In the genomic region with DNA sequence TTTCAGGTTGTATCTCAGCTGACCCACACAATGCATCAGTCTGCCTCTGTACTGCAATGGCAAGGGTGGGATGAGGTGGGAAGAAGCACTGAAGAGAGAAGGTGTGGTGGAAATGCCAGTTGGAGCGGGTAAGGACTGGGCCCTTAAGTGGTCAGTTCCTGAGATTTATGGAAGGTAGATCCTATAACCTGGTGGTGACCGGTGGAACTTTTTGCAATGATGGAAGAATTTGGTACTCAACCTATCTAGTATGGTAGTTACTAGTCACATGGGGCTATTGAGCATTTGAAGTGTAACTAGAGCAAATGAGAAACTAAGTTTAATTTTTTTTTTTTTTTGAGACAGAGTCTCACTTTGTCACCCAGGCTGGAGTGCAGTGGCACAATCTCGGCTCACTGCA, we compare ENCODE assay signal across 26 cellular contexts. TPM values are rescaled to one million over a fixed set of nuclear protein-coding genes. Genes with fewer than 3 reads are reported as not detected.
"Had no signal": no experiment of that assay in that cellular context is flagged by ENCODE, and none has a peak within 500 bp of the region (broad histone marks: within the 10 kb centered on the region; RNA-seq: fewer than 3 reads in every experiment).

No MANE protein-coding gene starts in this region.

- H3K27ac Mint-ChIP-seq: activated T-cell treated with anti-CD3 and anti-CD28 coated beads, Interleukin-2, amount 50 U/mL, for 72 hours; brain; naive B cell; WTC11 had no signal

- H3K4me3 Mint-ChIP-seq: activated T-cell treated with anti-CD3 and anti-CD28 coated beads, Interleukin-2, amount 50 U/mL, for 72 hours; brain; naive B cell; neural crest cell; WTC11 had no signal

- H3K9me3 ChIP-seq: prostate gland, testis, vagina had no signal

- H3K36me3 Mint-ChIP-seq: brain, naive B cell, WTC11 had no signal

- H3K36me3 ChIP-seq: esophagus muscularis mucosa, prostate gland, vagina had no signal

- H3K27ac ChIP-seq: esophagus muscularis mucosa, prostate gland, vagina had no signal

- H3K27me3 ChIP-seq: testis, vagina had no signal

- DNase-seq: activated CD4-positive, alpha-beta T cell treated with anti-CD3 and anti-CD28 coated beads, Interleukin-2, amount 50 U/mL, for 4 hours; activated effector memory CD4-positive, alpha-beta T cell treated with anti-CD3 and anti-CD28 coated beads, Interleukin-2, amount 50 U/mL, for 16 hours; activated naive CD4-positive, alpha-beta T cell treated with anti-CD3 and anti-CD28 coated beads, Interleukin-2, amount 50 U/mL, for 16 hours; activated T-cell treated with anti-CD3 and anti-CD28 coated beads, Interleukin-2, amount 50 U/mL, for 72 hours; anterior cingulate cortex; caudate nucleus; dermis blood vessel endothelial cell; effector CD8-positive, alpha-beta T cell; naive B cell; stimulated activated CD4-positive, alpha-beta T cell treated with anti-CD3 and anti-CD28 coated beads, Interleukin-4, amount 100 ng/mL, for 1 hour; stimulated activated naive CD4-positive, alpha-beta T cell; T-helper 1 cell; testis; trophoblast cell had no signal

- H3K4me1 Mint-ChIP-seq: naive B cell had no signal

- ATAC-seq: activated T-cell treated with anti-CD3 and anti-CD28 coated beads, Interleukin-2, amount 50 U/mL, for 72 hours; left lobe of liver; WTC11 had no signal

- H3K9me3 Mint-ChIP-seq: activated T-cell treated with anti-CD3 and anti-CD28 coated beads, Interleukin-2, amount 50 U/mL, for 72 hours; brain; naive B cell; neural crest cell; WTC11 had no signal

- H3K4me3 ChIP-seq: esophagus muscularis mucosa, lung, prostate gland, testis, vagina had no signal

- H3K4me1 ChIP-seq: prostate gland, vagina had no signal

RNA-seq across cellular contexts. Expression of gene HPCAL4, which starts 8.2 kb away (rescaled TPM):
- total RNA-seq: endothelial cell of umbilical vein, mesenteric fat pad had no signal
- polyA plus RNA-seq: endothelial cell of umbilical vein had no signal

RNA-seq across cellular contexts. Expression of gene NT5C1A, which starts 27.5 kb away (rescaled TPM):
- total RNA-seq: activated CD8-positive, alpha-beta memory T cell treated with anti-CD3 and anti-CD28 coated beads for 36 hours; dermis blood vessel endothelial cell; endothelial cell of umbilical vein; kidney epithelial cell; left lobe of liver; lung; neural crest cell; vagina; WTC11 had no signal
- polyA plus RNA-seq: endothelial cell of umbilical vein, lung had no signal

RNA-seq across cellular contexts. Expression of gene HEYL, which starts 60.0 kb away (rescaled TPM):
- total RNA-seq: endothelial cell of umbilical vein had no signal
- polyA plus RNA-seq: endothelial cell of umbilical vein had no signal
